12 cellular contexts compared by ENCODE assay signal in the genomic region with DNA sequence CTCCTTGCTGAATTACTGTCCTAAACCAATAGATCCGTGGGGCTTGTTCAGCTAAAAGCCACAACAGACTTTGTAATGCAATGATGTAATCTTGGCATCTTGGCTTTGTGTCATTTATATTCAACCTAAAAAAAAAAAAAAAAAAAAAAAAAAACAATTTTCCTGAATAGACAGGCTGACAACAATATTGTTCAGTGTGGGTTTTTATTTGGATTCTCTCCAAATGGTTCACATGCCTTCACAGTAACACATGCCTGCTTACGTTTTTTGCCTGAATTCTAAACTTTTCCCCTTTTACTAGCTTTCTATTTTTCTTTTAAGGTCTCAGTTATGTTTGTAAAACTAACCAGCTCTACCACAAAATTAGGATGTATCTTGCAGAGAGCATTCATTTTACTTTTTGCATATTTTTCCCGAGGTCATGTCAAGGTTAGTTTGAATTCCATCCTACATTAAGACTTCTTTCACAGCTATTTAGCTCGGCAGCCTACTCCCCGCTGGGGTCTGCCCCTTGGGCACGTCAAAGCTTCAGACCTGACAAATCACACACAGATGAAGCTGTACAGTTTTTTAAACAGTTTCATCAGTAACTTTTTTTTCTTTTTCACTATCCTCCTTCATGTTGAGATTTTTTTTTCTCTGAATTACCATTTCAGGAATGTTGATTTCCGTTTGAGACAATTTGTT.
DNase-seq lines count a peak whose midpoint lies in the region; ATAC-seq and TF ChIP-seq lines count a peak whose summit lies in the region.
"Had no signal": no experiment of that assay in that cellular context is flagged by ENCODE, and none has a peak within 500 bp of the region (broad histone marks: within the 10 kb centered on the region; RNA-seq: fewer than 3 reads in every experiment).

No MANE protein-coding gene starts in this region.

- TF ChIP-seq RAD21 in SK-N-SH (IDR thresholded peaks at IDR 0.05; ENCODE audit: low read length), result no peak

- H3K27me3 ChIP-seq in SK-N-SH (ENCODE audit: insufficient read depth) (no peaks in the 10 kb centered on the region), psoas muscle (ENCODE audit: insufficient read depth in 3 of 3, low read length in 2 of 3) (no peaks in the 10 kb centered on the region)

- 24% methylated on average over 7 of the region's 7 CpGs for WGBS in SK-N-SH (ENCODE audit: low lambda C conversion rate)
- WGBS in psoas muscle, 3 donors, result 23 to 43% (median 33%) methylated on average over 7 of the region's 7 CpGs

- peaks cover 28% of the 10 kb centered on the region for H3F3A ChIP-seq in SK-N-SH (replicated peaks; ENCODE audit: insufficient read depth)

- H3K36me3 ChIP-seq in SK-N-SH (replicated peaks in 1 of 2; ENCODE audit: control insufficient read depth in 1 of 2, insufficient read depth in 2 of 2, low read length in 1 of 2) (no peaks in the 10 kb centered on the region), psoas muscle (ENCODE audit: insufficient read depth in 1 of 2, low read depth in 1 of 2) (no peaks in the 10 kb centered on the region)

- DNase-seq in ELR (ENCODE audit: low read depth) (peak; percentile 52), SK-N-SH (no peak), fibroblast of the conjunctiva (ENCODE audit: low read depth) (peak; percentile 37), psoas muscle (no peak), islet precursor cell (no peak), NCI-H748 (lab: John Stamatoyannopoulos, UW; ENCODE audit: unreplicated experiment) (no peak)
- no peak for DNase-seq in effector CD4-positive, alpha-beta T cell
- DNase-seq: activated effector memory CD4-positive, alpha-beta T cell treated with Interleukin-2 at 50 U/mL for 16 hours; MV-4-11; stimulated activated CD4-positive, alpha-beta T cell treated with anti-CD3 and anti-CD28 coated beads, Interleukin-4, amount 100 ng/mL, for 24 hours; T-cell had no signal

- peak overlapping the region; percentile 8; the same call in 1 of the 2 replicates for H2AFZ ChIP-seq in SK-N-SH (ENCODE audit: low read depth)

- no peak for TF ChIP-seq EP300 in SK-N-SH (IDR thresholded peaks at IDR 0.05; ENCODE audit: borderline replicate concordance in 1 of 2, low read depth in 1 of 2, low read length in 1 of 2)

- H3K4me1 ChIP-seq in SK-N-SH (ENCODE audit: control insufficient read depth in 1 of 2, insufficient read depth in 2 of 2, low read depth in 1 of 2, low read length in 1 of 2) (peaks cover 0 to 23% of the 10 kb centered on the region in 2 experiments; a peak in 2 of 4 replicates), psoas muscle (peaks cover 6% of the 10 kb centered on the region)

- H3K9me3 ChIP-seq in SK-N-SH (no peaks in the 10 kb centered on the region), psoas muscle (no peaks in the 10 kb centered on the region)

- H3K4me3 ChIP-seq in SK-N-SH (ENCODE audit: low read depth in 2 of 2, low read length in 1 of 2) (peak overlapping the region; percentile 12 to 36; a peak in 2 of 4 replicates), psoas muscle (peak overlapping the region; percentile 16)

- TF ChIP-seq CTCF in SK-N-SH (IDR thresholded peaks at IDR 0.05), result no peak
- no peak for TF ChIP-seq CTCF in psoas muscle (IDR thresholded peaks at IDR 0.05)

- CTCF ChIA-PET in SK-N-SH (lab: Yijun Ruan, JAX), result interaction anchor here (0.7 kb wide), 1 partner anchor 12 kb away, joined by 3 read pairs; no protein-coding TSS in a partner anchor

- peak overlapping the region; percentile 52 for H3K4me2 ChIP-seq in SK-N-SH

- no peaks in the 10 kb centered on the region for H4K20me1 ChIP-seq in SK-N-SH (ENCODE audit: insufficient read depth)

- ATAC-seq in psoas muscle (peak in 2 of 4 donors; percentile 21 to 31), GM19467 (IDR thresholded peaks at IDR 0.05; ENCODE audit: unreplicated experiment) (no peak)
- ATAC-seq: T-cell had no signal

- H3K9ac ChIP-seq in SK-N-SH, result peak overlapping the region; percentile 21; the same call in 1 of the 2 replicates

- H3K27ac ChIP-seq in SK-N-SH (ENCODE audit: low read depth in 2 of 2, low read length in 1 of 2) (peak overlapping the region; percentile 75 to 76), psoas muscle (no peak overlapping the region)

- no peaks in the 10 kb centered on the region for H3K9me2 ChIP-seq in SK-N-SH

- no peaks in the 10 kb centered on the region for H3K79me2 ChIP-seq in SK-N-SH (ENCODE audit: insufficient read depth)

- POLR2A ChIA-PET in SK-N-SH (lab: Yijun Ruan, JAX), result no interaction called here

- intact Hi-C loops in psoas muscle (cut with DNase I), result no loop called here

TF ChIP-seq in SK-N-SH, 30 proteins besides CTCF, POLR2A, EP300 and RAD21 (continues in another document):
- no peak for TF ChIP-seq MXI1 (IDR thresholded peaks at IDR 0.05; ENCODE audit: low read depth, low read length)
- 0 out of 2 replicates have a peak, but pooled peaks have one; percentile 2 for TF ChIP-seq JUND (IDR thresholded peaks at IDR 0.05)
- TF ChIP-seq, protein P1, sequence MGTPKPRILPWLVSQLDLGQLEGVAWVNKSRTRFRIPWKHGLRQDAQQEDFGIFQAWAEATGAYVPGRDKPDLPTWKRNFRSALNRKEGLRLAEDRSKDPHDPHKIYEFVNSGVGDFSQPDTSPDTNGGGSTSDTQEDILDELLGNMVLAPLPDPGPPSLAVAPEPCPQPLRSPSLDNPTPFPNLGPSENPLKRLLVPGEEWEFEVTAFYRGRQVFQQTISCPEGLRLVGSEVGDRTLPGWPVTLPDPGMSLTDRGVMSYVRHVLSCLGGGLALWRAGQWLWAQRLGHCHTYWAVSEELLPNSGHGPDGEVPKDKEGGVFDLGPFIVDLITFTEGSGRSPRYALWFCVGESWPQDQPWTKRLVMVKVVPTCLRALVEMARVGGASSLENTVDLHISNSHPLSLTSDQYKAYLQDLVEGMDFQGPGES (IDR thresholded peaks at IDR 0.05; ENCODE audit: low read depth, low read length), result no peak
- peak; percentile 61 for TF ChIP-seq TEAD4 (IDR thresholded peaks at IDR 0.05; ENCODE audit: borderline replicate concordance, insufficient read depth)
- TF ChIP-seq CHD2 (IDR thresholded peaks at IDR 0.05; ENCODE audit: low read length, partially characterized antibody), result no peak
- no peak for TF ChIP-seq MEF2A (IDR thresholded peaks at IDR 0.05; ENCODE audit: borderline replicate concordance, low read depth)
- TF ChIP-seq, protein P2, sequence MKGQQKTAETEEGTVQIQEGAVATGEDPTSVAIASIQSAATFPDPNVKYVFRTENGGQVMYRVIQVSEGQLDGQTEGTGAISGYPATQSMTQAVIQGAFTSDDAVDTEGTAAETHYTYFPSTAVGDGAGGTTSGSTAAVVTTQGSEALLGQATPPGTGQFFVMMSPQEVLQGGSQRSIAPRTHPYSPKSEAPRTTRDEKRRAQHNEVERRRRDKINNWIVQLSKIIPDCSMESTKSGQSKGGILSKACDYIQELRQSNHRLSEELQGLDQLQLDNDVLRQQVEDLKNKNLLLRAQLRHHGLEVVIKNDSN (IDR thresholded peaks at IDR 0.05; ENCODE audit: borderline replicate concordance, low read depth), result no peak
- TF ChIP-seq RCOR1 (IDR thresholded peaks at IDR 0.05; ENCODE audit: low read length), result no peak
- TF ChIP-seq, protein P3, sequence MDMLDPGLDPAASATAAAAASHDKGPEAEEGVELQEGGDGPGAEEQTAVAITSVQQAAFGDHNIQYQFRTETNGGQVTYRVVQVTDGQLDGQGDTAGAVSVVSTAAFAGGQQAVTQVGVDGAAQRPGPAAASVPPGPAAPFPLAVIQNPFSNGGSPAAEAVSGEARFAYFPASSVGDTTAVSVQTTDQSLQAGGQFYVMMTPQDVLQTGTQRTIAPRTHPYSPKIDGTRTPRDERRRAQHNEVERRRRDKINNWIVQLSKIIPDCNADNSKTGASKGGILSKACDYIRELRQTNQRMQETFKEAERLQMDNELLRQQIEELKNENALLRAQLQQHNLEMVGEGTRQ (IDR thresholded peaks at IDR 0.05; ENCODE audit: borderline replicate concordance, low read depth, low read length), result no peak
- TF ChIP-seq YY1 (IDR thresholded peaks at IDR 0.05; ENCODE audit: low read depth), result no peak
- no peak for TF ChIP-seq SMC3 (IDR thresholded peaks at IDR 0.05; ENCODE audit: low read depth, low read length)
- TF ChIP-seq POLR2AphosphoS5 (IDR thresholded peaks at IDR 0.05; ENCODE audit: low read depth, low read length), result no peak
- TF ChIP-seq, protein P4, sequence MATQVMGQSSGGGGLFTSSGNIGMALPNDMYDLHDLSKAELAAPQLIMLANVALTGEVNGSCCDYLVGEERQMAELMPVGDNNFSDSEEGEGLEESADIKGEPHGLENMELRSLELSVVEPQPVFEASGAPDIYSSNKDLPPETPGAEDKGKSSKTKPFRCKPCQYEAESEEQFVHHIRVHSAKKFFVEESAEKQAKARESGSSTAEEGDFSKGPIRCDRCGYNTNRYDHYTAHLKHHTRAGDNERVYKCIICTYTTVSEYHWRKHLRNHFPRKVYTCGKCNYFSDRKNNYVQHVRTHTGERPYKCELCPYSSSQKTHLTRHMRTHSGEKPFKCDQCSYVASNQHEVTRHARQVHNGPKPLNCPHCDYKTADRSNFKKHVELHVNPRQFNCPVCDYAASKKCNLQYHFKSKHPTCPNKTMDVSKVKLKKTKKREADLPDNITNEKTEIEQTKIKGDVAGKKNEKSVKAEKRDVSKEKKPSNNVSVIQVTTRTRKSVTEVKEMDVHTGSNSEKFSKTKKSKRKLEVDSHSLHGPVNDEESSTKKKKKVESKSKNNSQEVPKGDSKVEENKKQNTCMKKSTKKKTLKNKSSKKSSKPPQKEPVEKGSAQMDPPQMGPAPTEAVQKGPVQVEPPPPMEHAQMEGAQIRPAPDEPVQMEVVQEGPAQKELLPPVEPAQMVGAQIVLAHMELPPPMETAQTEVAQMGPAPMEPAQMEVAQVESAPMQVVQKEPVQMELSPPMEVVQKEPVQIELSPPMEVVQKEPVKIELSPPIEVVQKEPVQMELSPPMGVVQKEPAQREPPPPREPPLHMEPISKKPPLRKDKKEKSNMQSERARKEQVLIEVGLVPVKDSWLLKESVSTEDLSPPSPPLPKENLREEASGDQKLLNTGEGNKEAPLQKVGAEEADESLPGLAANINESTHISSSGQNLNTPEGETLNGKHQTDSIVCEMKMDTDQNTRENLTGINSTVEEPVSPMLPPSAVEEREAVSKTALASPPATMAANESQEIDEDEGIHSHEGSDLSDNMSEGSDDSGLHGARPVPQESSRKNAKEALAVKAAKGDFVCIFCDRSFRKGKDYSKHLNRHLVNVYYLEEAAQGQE (IDR thresholded peaks at IDR 0.05; ENCODE audit: low read depth, low read length), result no peak
- no peak; the same call in 1 of the 2 replicates for TF ChIP-seq TCF12 (IDR thresholded peaks at IDR 0.05)
- TF ChIP-seq NFIC (IDR thresholded peaks at IDR 0.05; ENCODE audit: borderline replicate concordance), result peak; percentile 83
- no peak for TF ChIP-seq GABPA (IDR thresholded peaks at IDR 0.05; ENCODE audit: low read depth)
- no peak for TF ChIP-seq FOXM1 (IDR thresholded peaks at IDR 0.05; ENCODE audit: low read depth)

Comparison
In these comparisons a context has a peak if more than half of its experiments do, and no peak if none do; other contexts are left out.
1. DNase-seq: peak in ELR (single experiment) and fibroblast of the conjunctiva (single experiment); none in SK-N-SH (single experiment), psoas muscle (0 of 2), islet precursor cell (single experiment), effector CD4-positive, alpha-beta T cell (single experiment) and NCI-H748 (single experiment).